33 cellular contexts compared by ENCODE assay signal in genomic region chr6:29255530-29255929, GRCh38. TPM values are rescaled to one million over a fixed set of nuclear protein-coding genes. Genes with fewer than 3 reads are reported as not detected.
"Had no signal": no experiment of that assay in that cellular context is flagged by ENCODE, and none has a peak within 500 bp of the region (broad histone marks: within the 10 kb centered on the region; RNA-seq: fewer than 3 reads in every experiment).

No MANE protein-coding gene starts in this region.

- ATAC-seq: T-helper 17 cell had no signal

- H3K9me3 ChIP-seq: Peyer's patch had no signal

- H3K36me3 ChIP-seq: brain microvascular endothelial cell, Peyer's patch had no signal

- H3K9me3 Mint-ChIP-seq: activated naive CD4-positive, alpha-beta T cell treated with anti-CD3 and anti-CD28 coated beads, Interleukin-2, amount 10 ng/mL, durations not matched to agents 7 days and 5 days had no signal

- H3K27me3 Mint-ChIP-seq: activated B cell treated with CpG ODN at 0.5 μM for 24 hours; activated naive CD4-positive, alpha-beta T cell treated with anti-CD3 and anti-CD28 coated beads, Interleukin-2, amount 10 ng/mL, durations not matched to agents 7 days and 5 days; dendritic cell treated with granulocyte-macrophage colony-stimulating factor and Interleukin-4, amounts not matched to agents 40 ng/mL and 50 ng/mL, for 4 days had no signal

- H3K36me3 Mint-ChIP-seq: activated naive CD4-positive, alpha-beta T cell treated with anti-CD3 and anti-CD28 coated beads, Interleukin-2, amount 10 ng/mL, durations not matched to agents 7 days and 5 days; activated naive CD8-positive, alpha-beta T cell treated with anti-CD3 and anti-CD28 coated beads for 36 hours had no signal

- H3K27ac ChIP-seq: brain microvascular endothelial cell, Peyer's patch had no signal

- H3K4me3 ChIP-seq: Peyer's patch had no signal

- H3K4me3 Mint-ChIP-seq: activated B cell treated with CpG ODN at 0.5 μM for 24 hours; activated CD4-positive, alpha-beta memory T cell treated with anti-CD3 and anti-CD28 coated beads, Interleukin-2, amount 10 ng/mL, durations not matched to agents 7 days and 5 days; activated CD4-positive, alpha-beta T cell treated with anti-CD3 and anti-CD28 coated beads, Interleukin-2, amount 10 ng/mL, durations not matched to agents 7 days and 5 days; activated naive CD4-positive, alpha-beta T cell treated with anti-CD3 and anti-CD28 coated beads, Interleukin-2, amount 10 ng/mL, durations not matched to agents 7 days and 5 days; activated naive CD8-positive, alpha-beta T cell treated with anti-CD3 and anti-CD28 coated beads for 36 hours; dendritic cell treated with granulocyte-macrophage colony-stimulating factor and Interleukin-4, amounts not matched to agents 40 ng/mL and 50 ng/mL, for 4 days; T-helper 17 cell had no signal

- FAIRE-seq: colon had no signal

- H3K4me1 ChIP-seq: Peyer's patch had no signal

- H3K4me1 Mint-ChIP-seq: activated B cell treated with CpG ODN at 0.5 μM for 24 hours; activated CD4-positive, alpha-beta memory T cell treated with anti-CD3 and anti-CD28 coated beads, Interleukin-2, amount 10 ng/mL, durations not matched to agents 7 days and 5 days; activated CD4-positive, alpha-beta T cell treated with anti-CD3 and anti-CD28 coated beads, Interleukin-2, amount 10 ng/mL, durations not matched to agents 7 days and 5 days; activated naive CD4-positive, alpha-beta T cell treated with anti-CD3 and anti-CD28 coated beads, Interleukin-2, amount 10 ng/mL, durations not matched to agents 7 days and 5 days; activated naive CD8-positive, alpha-beta T cell treated with anti-CD3 and anti-CD28 coated beads for 36 hours; T-helper 17 cell had no signal

- H3K27ac Mint-ChIP-seq: activated B cell treated with CpG ODN at 0.5 μM for 24 hours; activated CD4-positive, alpha-beta memory T cell treated with anti-CD3 and anti-CD28 coated beads, Interleukin-2, amount 10 ng/mL, durations not matched to agents 7 days and 5 days; activated CD4-positive, alpha-beta T cell treated with anti-CD3 and anti-CD28 coated beads, Interleukin-2, amount 10 ng/mL, durations not matched to agents 7 days and 5 days; activated naive CD4-positive, alpha-beta T cell treated with anti-CD3 and anti-CD28 coated beads, Interleukin-2, amount 10 ng/mL, durations not matched to agents 7 days and 5 days; activated naive CD8-positive, alpha-beta T cell treated with anti-CD3 and anti-CD28 coated beads for 36 hours; activated T-helper 2 cell treated with anti-CD3 and anti-CD28 coated beads, Interferon-gamma antibody, Interleukin-2, Interleukin-4, amounts not matched to agents 10 μg/mL and 5 μg/mL and 100 μg/mL, durations not matched to agents 14 hours and 24 hours and 36 hours; dendritic cell treated with granulocyte-macrophage colony-stimulating factor and Interleukin-4, amounts not matched to agents 40 ng/mL and 50 ng/mL, for 4 days; T-helper 17 cell had no signal

- H3K27me3 ChIP-seq: brain microvascular endothelial cell, Peyer's patch had no signal

- DNase-seq: activated B cell treated with CpG ODN at 0.5 μM for 24 hours; activated CD4-positive, alpha-beta memory T cell treated with anti-CD3 and anti-CD28 coated beads, Interleukin-2, amount 10 ng/mL, durations not matched to agents 7 days and 5 days; activated CD4-positive, alpha-beta T cell treated with anti-CD3 and anti-CD28 coated beads for 1 hour; activated CD4-positive, alpha-beta T cell treated with anti-CD3 and anti-CD28 coated beads, Interleukin-2, amount 10 ng/mL, durations not matched to agents 7 days and 5 days; activated gamma-delta T cell treated with Interleukin-2 at 50 U/mL for 16 hours; activated naive CD4-positive, alpha-beta T cell treated with anti-CD3 and anti-CD28 coated beads, Interleukin-2, amount 10 ng/mL, durations not matched to agents 7 days and 5 days; activated naive CD8-positive, alpha-beta T cell treated with anti-CD3 and anti-CD28 coated beads for 36 hours; activated T-cell treated with anti-CD3 and anti-CD28 coated beads for 4 hours; activated T-cell treated with anti-CD3 and anti-CD28 coated beads, Interleukin-2, amount 50 U/mL, for 48 hours; brain microvascular endothelial cell; cerebellar nuclear complex; NCI-H1092; NCI-H1417 treated with DMSO at 0.1 percent for 48 hours; NCI-H1694; NCI-H2029; NCI-H2107; NCI-H2171 treated with DMSO at 0.1 percent for 48 hours; NCI-H226; NCI-H526; NCI-H82; Peyer's patch; SHP77 treated with DMSO at 0.1 percent for 48 hours; T-helper 17 cell; T-helper 9 cell had no signal

RNA-seq across cellular contexts. Expression of gene OR14J1, which starts 46.0 kb away (rescaled TPM):
- total RNA-seq: activated B cell treated with CpG ODN at 0.5 μM for 24 hours; activated CD4-positive, alpha-beta memory T cell treated with anti-CD3 and anti-CD28 coated beads, Interleukin-2, amount 10 ng/mL, durations not matched to agents 7 days and 5 days; activated CD4-positive, alpha-beta T cell treated with anti-CD3 and anti-CD28 coated beads, Interleukin-2, amount 10 ng/mL, durations not matched to agents 7 days and 5 days; activated CD8-positive, alpha-beta memory T cell treated with anti-CD3 and anti-CD28 coated beads for 36 hours; activated naive CD8-positive, alpha-beta T cell treated with anti-CD3 and anti-CD28 coated beads for 36 hours; activated T-helper 2 cell treated with anti-CD3 and anti-CD28 coated beads, Interferon-gamma antibody, Interleukin-2, Interleukin-4, amounts not matched to agents 10 μg/mL and 5 μg/mL and 100 μg/mL, durations not matched to agents 14 hours and 24 hours and 36 hours; cardiac septum; MCF 10A; NCI-H460; OCI-LY7; Peyer's patch; T-helper 17 cell had no signal
- polyA plus RNA-seq: adipose tissue had no signal
